26 cellular contexts compared by ENCODE assay signal in the genomic region with DNA sequence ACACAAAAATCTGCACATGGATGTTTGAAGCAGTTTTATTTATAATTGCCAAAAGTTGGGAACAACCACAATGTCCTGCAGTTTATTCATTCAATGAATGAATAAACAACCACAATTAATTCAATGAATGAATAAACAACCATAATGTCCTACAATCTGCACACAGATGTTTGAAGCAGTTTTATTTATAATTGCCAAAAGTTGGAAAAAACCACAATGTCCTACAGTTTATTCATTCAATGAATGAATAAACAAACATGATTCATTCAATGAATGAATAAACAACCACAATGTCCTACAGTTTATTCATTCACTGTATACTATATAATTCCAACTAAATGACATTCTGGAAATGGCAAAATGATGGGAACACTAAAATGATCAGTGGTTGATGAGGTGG.
"Had no signal": no experiment of that assay in that cellular context is flagged by ENCODE, and none has a peak within 500 bp of the region (broad histone marks: within the 10 kb centered on the region; RNA-seq: fewer than 3 reads in every experiment).

No MANE protein-coding gene starts in this region.

- H3K27ac ChIP-seq: breast epithelium, Peyer's patch had no signal

- DNase-seq: activated CD4-positive, alpha-beta T cell treated with anti-CD3 and anti-CD28 coated beads for 48 hours; activated CD4-positive, alpha-beta T cell treated with anti-CD3 and anti-CD28 coated beads, Interleukin-2, amount 50 U/mL, for 48 hours; activated CD4-positive, CD25-positive, alpha-beta regulatory T cell treated with anti-CD3 and anti-CD28 coated beads, Interleukin-2, amount 50 U/mL, for 72 hours; activated CD8-positive, alpha-beta memory T cell treated with anti-CD3 and anti-CD28 coated beads, Interleukin-2, amount 10 ng/mL, durations not matched to agents 7 days and 5 days; activated effector memory CD4-positive, alpha-beta T cell treated with Interleukin-2 at 50 U/mL for 16 hours; activated naive CD4-positive, alpha-beta T cell; activated T-cell treated with anti-CD3 and anti-CD28 coated beads, Interleukin-2, amount 50 U/mL, for 24 hours; aorta; caudate nucleus; KG1; MM.1S; NCI-H1105; NCI-H1436; NCI-H1694 treated with DMSO at 0.1 percent for 48 hours; NCI-H2081; NCI-H510A treated with DMSO at 0.1 percent for 48 hours; NCI-H69; NK-92 treated with Interleukin-12 subunit alpha and Interleukin-12 subunit beta, amount 100 ng/mL, for 24 hours; OCI-M1; Peyer's patch; SHP77; SW 1271 had no signal

- ATAC-seq: activated CD8-positive, alpha-beta memory T cell treated with anti-CD3 and anti-CD28 coated beads, Interleukin-2, amount 10 ng/mL, durations not matched to agents 7 days and 5 days; SK-N-SH treated with all-trans-retinoic acid at 6 μM for 48 hours; WTC11 had no signal

- H3K36me3 ChIP-seq: breast epithelium, Peyer's patch, SJSA1 had no signal

- H3K4me1 ChIP-seq: breast epithelium, Peyer's patch had no signal

- H3K4me3 ChIP-seq: breast epithelium, Peyer's patch, SJSA1 had no signal

- H3K27me3 ChIP-seq: breast epithelium, Peyer's patch, SJSA1 had no signal

- H3K9me3 ChIP-seq: breast epithelium, Peyer's patch, SJSA1 had no signal
